Comparison of ENCODE assay signal across 20 cellular contexts in the genomic region with DNA sequence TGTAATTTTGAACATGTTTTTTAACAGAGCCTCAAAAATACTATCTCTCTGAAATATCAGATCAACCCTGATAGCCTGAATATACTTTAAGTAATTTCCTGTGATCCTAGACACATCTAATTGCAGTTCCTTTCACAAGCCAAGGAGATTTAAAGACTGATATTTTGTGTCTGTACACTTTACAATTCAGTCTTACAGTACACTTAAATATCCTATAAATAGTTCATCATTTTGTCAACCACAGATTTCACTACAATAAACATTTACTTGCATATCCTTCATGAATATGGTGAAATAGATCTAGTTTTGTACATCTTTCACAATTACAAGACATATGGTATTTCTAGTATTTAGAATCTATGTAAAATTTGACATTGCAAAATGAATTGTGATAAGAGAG.
DNase-seq lines count a peak whose midpoint lies in the region; ATAC-seq and TF ChIP-seq lines count a peak whose summit lies in the region.
"Had no signal": no experiment of that assay in that cellular context is flagged by ENCODE, and none has a peak within 500 bp of the region (broad histone marks: within the 10 kb centered on the region; RNA-seq: fewer than 3 reads in every experiment).

No MANE protein-coding gene starts in this region.

- POLR2A ChIA-PET in HEK293 (lab: Yijun Ruan, JAX), result no interaction called here

- H3K4me3 ChIP-seq in HEK293 (ENCODE audit: low read depth, low read length), result no peak overlapping the region
- no peak overlapping the region for H3K4me3 ChIP-seq in effector memory CD4-positive, alpha-beta T cell (ENCODE audit: insufficient read depth, low read depth, low read length, poor library complexity, severe bottlenecking)
- H3K4me3 ChIP-seq: A549, BLaER1, GM23338 had no signal

- H3K36me3 ChIP-seq in HEK293 (ENCODE audit: control insufficient read depth in 2 of 2, insufficient read depth in 1 of 2, low read length in 2 of 2), result no peaks in the 10 kb centered on the region
- H3K36me3 ChIP-seq in effector memory CD4-positive, alpha-beta T cell (ENCODE audit: control insufficient read depth, insufficient read depth, low read length), result no peaks in the 10 kb centered on the region
- H3K36me3 ChIP-seq: BLaER1 had no signal

- CTCF ChIA-PET in HEK293 (lab: Yijun Ruan, JAX), result no interaction called here

- H3K9me3 ChIP-seq in HEK293 (ENCODE audit: control insufficient read depth, insufficient read depth, low read depth, low read length), result no peaks in the 10 kb centered on the region
- no peaks in the 10 kb centered on the region for H3K9me3 ChIP-seq in effector memory CD4-positive, alpha-beta T cell (ENCODE audit: control insufficient read depth, low read length)
- H3K9me3 ChIP-seq: A549, BLaER1, Caco-2 had no signal

- TF ChIP-seq CTCF in HEK293 (tag by site-specific recombination; IDR thresholded peaks at IDR 0.05), result no peak
- no peak for TF ChIP-seq CTCF in VCaP (conservative IDR thresholded peaks at IDR 0.05)

- intact Hi-C loops in sciatic nerve (cut with DNase I), result no loop called here

- DNase-seq in fibroblast of gingiva (ENCODE audit: low read depth) (peak; percentile 36), AG08396 (ENCODE audit: low spot score) (no peak), sciatic nerve (ENCODE audit: low spot score) (no peak)
- no peak for DNase-seq in activated CD4-positive, alpha-beta T cell treated with anti-CD3 and anti-CD28 coated beads, Interleukin-2, amount 50 U/mL, for 1 hour
- no peak for DNase-seq in effector memory CD4-positive, alpha-beta T cell
- DNase-seq: 8988T; Caco-2; CD4-positive, CD25-positive, alpha-beta regulatory T cell; CD8-positive, alpha-beta T cell; DMS153; DND-41; H9; HFFc6 had no signal

- no peak for ATAC-seq in sciatic nerve
- ATAC-seq: A549; CD8-positive, alpha-beta T cell; GM23338; HCT116 had no signal

- no peak overlapping the region for H3K27ac ChIP-seq in HEK293 (ENCODE audit: extremely low read depth, low read depth, low read length)
- H3K27ac ChIP-seq in VCaP, result peak overlapping the region; percentile 59
- H3K27ac ChIP-seq in effector memory CD4-positive, alpha-beta T cell (ENCODE audit: insufficient read depth, low read length, poor library complexity, severe bottlenecking), result no peak overlapping the region
- H3K27ac ChIP-seq: A549, BLaER1, C4-2B had no signal

- no peaks in the 10 kb centered on the region for H3K27me3 ChIP-seq in effector memory CD4-positive, alpha-beta T cell (replicated peaks; ENCODE audit: control insufficient read depth, insufficient read depth, low read length, poor library complexity, severe bottlenecking)
- H3K27me3 ChIP-seq: BLaER1 had no signal

- peaks cover 33% of the 10 kb centered on the region for H3K4me1 ChIP-seq in HEK293 (ENCODE audit: control insufficient read depth, insufficient read depth, low read length)
- no peaks in the 10 kb centered on the region for H3K4me1 ChIP-seq in effector memory CD4-positive, alpha-beta T cell (ENCODE audit: control insufficient read depth, insufficient read depth, low read length, poor library complexity, severe bottlenecking)
- H3K4me1 ChIP-seq: Caco-2 had no signal

TF ChIP-seq in HEK293, 187 proteins besides CTCF, POLR2A, EP300 and RAD21:
- TF ChIP-seq KLF1 (tag by site-specific recombination; IDR thresholded peaks at IDR 0.05) (no peak), EGR2 (tag by site-specific recombination; IDR thresholded peaks at IDR 0.05; ENCODE audit: low read depth) (no peak)
- TF ChIP-seq, protein P1, sequence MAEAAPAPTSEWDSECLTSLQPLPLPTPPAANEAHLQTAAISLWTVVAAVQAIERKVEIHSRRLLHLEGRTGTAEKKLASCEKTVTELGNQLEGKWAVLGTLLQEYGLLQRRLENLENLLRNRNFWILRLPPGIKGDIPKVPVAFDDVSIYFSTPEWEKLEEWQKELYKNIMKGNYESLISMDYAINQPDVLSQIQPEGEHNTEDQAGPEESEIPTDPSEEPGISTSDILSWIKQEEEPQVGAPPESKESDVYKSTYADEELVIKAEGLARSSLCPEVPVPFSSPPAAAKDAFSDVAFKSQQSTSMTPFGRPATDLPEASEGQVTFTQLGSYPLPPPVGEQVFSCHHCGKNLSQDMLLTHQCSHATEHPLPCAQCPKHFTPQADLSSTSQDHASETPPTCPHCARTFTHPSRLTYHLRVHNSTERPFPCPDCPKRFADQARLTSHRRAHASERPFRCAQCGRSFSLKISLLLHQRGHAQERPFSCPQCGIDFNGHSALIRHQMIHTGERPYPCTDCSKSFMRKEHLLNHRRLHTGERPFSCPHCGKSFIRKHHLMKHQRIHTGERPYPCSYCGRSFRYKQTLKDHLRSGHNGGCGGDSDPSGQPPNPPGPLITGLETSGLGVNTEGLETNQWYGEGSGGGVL (tag by site-specific recombination; IDR thresholded peaks at IDR 0.05), result no peak
- TF ChIP-seq, protein P2, sequence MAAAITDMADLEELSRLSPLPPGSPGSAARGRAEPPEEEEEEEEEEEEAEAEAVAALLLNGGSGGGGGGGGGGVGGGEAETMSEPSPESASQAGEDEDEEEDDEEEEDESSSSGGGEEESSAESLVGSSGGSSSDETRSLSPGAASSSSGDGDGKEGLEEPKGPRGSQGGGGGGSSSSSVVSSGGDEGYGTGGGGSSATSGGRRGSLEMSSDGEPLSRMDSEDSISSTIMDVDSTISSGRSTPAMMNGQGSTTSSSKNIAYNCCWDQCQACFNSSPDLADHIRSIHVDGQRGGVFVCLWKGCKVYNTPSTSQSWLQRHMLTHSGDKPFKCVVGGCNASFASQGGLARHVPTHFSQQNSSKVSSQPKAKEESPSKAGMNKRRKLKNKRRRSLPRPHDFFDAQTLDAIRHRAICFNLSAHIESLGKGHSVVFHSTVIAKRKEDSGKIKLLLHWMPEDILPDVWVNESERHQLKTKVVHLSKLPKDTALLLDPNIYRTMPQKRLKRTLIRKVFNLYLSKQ (tag by site-specific recombination; IDR thresholded peaks at IDR 0.05; ENCODE audit: borderline replicate concordance), result no peak
- TF ChIP-seq, protein P3, sequence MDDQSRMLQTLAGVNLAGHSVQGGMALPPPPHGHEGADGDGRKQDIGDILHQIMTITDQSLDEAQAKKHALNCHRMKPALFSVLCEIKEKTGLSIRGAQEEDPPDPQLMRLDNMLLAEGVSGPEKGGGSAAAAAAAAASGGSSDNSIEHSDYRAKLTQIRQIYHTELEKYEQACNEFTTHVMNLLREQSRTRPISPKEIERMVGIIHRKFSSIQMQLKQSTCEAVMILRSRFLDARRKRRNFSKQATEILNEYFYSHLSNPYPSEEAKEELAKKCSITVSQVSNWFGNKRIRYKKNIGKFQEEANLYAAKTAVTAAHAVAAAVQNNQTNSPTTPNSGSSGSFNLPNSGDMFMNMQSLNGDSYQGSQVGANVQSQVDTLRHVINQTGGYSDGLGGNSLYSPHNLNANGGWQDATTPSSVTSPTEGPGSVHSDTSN (CRISPR knock-in tag; IDR thresholded peaks at IDR 0.05), result no peak
- TF ChIP-seq, protein P4, sequence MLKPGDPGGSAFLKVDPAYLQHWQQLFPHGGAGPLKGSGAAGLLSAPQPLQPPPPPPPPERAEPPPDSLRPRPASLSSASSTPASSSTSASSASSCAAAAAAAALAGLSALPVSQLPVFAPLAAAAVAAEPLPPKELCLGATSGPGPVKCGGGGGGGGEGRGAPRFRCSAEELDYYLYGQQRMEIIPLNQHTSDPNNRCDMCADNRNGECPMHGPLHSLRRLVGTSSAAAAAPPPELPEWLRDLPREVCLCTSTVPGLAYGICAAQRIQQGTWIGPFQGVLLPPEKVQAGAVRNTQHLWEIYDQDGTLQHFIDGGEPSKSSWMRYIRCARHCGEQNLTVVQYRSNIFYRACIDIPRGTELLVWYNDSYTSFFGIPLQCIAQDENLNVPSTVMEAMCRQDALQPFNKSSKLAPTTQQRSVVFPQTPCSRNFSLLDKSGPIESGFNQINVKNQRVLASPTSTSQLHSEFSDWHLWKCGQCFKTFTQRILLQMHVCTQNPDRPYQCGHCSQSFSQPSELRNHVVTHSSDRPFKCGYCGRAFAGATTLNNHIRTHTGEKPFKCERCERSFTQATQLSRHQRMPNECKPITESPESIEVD (tag by site-specific recombination; IDR thresholded peaks at IDR 0.05), result peak; percentile 55
TF ChIP-seq in HEK293: peak in this region for 1.
